ENCODE assay signal across 27 cellular contexts in genomic region chr12:29750928-29751220, GRCh38.
"Had no signal": no experiment of that assay in that cellular context is flagged by ENCODE, and none has a peak within 500 bp of the region (broad histone marks: within the 10 kb centered on the region; RNA-seq: fewer than 3 reads in every experiment).

No MANE protein-coding gene starts in this region.

- DNase-seq: activated CD4-positive, alpha-beta memory T cell treated with anti-CD3 and anti-CD28 coated beads for 36 hours; activated CD4-positive, alpha-beta T cell treated with anti-CD3 and anti-CD28 coated beads for 36 hours; activated CD4-positive, alpha-beta T cell treated with anti-CD3 and anti-CD28 coated beads, Interleukin-2, amount 10 ng/mL, durations not matched to agents 24 days and 14 days; activated CD4-positive, CD25-positive, alpha-beta regulatory T cell; activated CD4-positive, CD25-positive, alpha-beta regulatory T cell treated with anti-CD3 and anti-CD28 coated beads, Interleukin-2, amount 50 U/mL, for 72 hours; activated CD8-positive, alpha-beta memory T cell treated with anti-CD3 and anti-CD28 coated beads, Interleukin-2, amount 10 ng/mL, durations not matched to agents 7 days and 5 days; activated CD8-positive, alpha-beta memory T cell treated with anti-CD3 and anti-CD28 coated beads, Interleukin-2, amount 50 U/mL, for 4 hours; activated CD8-positive, alpha-beta T cell treated with anti-CD3 and anti-CD28 coated beads, Interleukin-2, amount 10 ng/mL, durations not matched to agents 7 days and 5 days; activated gamma-delta T cell; activated naive CD4-positive, alpha-beta T cell; activated naive CD4-positive, alpha-beta T cell treated with anti-CD3 and anti-CD28 coated beads, Interleukin-2, amount 10 ng/mL, durations not matched to agents 7 days and 5 days; activated naive CD8-positive, alpha-beta T cell treated with anti-CD3 and anti-CD28 coated beads, Interleukin-2, amount 10 ng/mL, durations not matched to agents 7 days and 5 days; activated T-cell treated with anti-CD3 and anti-CD28 coated beads, Interleukin-2, amount 50 U/mL, for 1 hour; activated T-cell treated with anti-CD3 and anti-CD28 coated beads, Interleukin-2, amount 50 U/mL, for 72 hours; effector CD4-positive, alpha-beta T cell; effector memory CD8-positive, alpha-beta T cell; erythroblast; foreskin keratinocyte; gastrocnemius medialis; glutamatergic neuron; heart left ventricle; hypothalamus had no signal

- ATAC-seq: activated CD4-positive, alpha-beta T cell treated with anti-CD3 and anti-CD28 coated beads for 36 hours; activated CD8-positive, alpha-beta memory T cell treated with anti-CD3 and anti-CD28 coated beads, Interleukin-2, amount 10 ng/mL, durations not matched to agents 7 days and 5 days; activated CD8-positive, alpha-beta T cell treated with anti-CD3 and anti-CD28 coated beads, Interleukin-2, amount 10 ng/mL, durations not matched to agents 7 days and 5 days; activated naive CD4-positive, alpha-beta T cell treated with anti-CD3 and anti-CD28 coated beads, Interleukin-2, amount 50 U/mL, for 72 hours; effector memory CD8-positive, alpha-beta T cell; gastrocnemius medialis; heart left ventricle had no signal

- H3K4me3 ChIP-seq: ascending aorta, coronary artery, esophagus muscularis mucosa, gastrocnemius medialis, heart left ventricle had no signal

- H3K27ac ChIP-seq: coronary artery, esophagus muscularis mucosa, foreskin keratinocyte, heart left ventricle had no signal

- H3K4me1 ChIP-seq: ascending aorta, foreskin keratinocyte had no signal

- H3K27me3 ChIP-seq: ascending aorta, esophagus muscularis mucosa, foreskin keratinocyte, gastrocnemius medialis, heart left ventricle had no signal

- FAIRE-seq: bronchial epithelial cell had no signal
